Comparison of ENCODE assay signal across 35 cellular contexts in the genomic region with DNA sequence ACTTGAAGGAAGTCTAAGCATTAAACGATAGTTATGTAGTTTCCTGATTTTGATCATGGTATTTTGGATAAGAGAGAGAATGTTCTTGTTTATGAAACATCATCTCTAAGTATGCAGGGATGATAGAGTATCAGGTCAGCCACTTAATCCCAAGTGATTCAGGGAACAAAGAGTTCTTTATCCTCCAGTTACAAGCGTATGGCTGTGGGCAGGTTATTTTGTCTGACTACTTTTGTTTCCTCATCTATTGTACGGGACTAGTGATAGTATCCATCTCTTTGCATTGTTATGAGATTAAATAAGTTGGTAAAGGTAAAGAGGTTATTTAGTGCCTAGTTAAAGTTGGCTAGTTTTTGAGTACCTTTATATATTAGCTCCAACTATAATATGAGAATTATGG.
"Had no signal": no experiment of that assay in that cellular context is flagged by ENCODE, and none has a peak within 500 bp of the region (broad histone marks: within the 10 kb centered on the region; RNA-seq: fewer than 3 reads in every experiment).

No MANE protein-coding gene starts in this region.

- H3K4me1 ChIP-seq: adrenal gland, body of pancreas, breast epithelium had no signal

- H3K4me3 ChIP-seq: adrenal gland, body of pancreas, breast epithelium had no signal

- ATAC-seq: activated CD4-positive, alpha-beta T cell treated with anti-CD3 and anti-CD28 coated beads for 36 hours; activated CD4-positive, CD25-positive, alpha-beta regulatory T cell treated with anti-CD3 and anti-CD28 coated beads, Interleukin-2, amount 50 U/mL, for 24 hours; activated CD8-positive, alpha-beta T cell treated with anti-CD3 and anti-CD28 coated beads for 36 hours; activated naive CD4-positive, alpha-beta T cell treated with anti-CD3 and anti-CD28 coated beads, Interleukin-2, amount 50 U/mL, for 72 hours; activated T-cell treated with anti-CD3 and anti-CD28 coated beads, Interleukin-2, amount 50 U/mL, for 4 hours; activated T-cell treated with anti-CD3 and anti-CD28 coated beads, Interleukin-2, amount 50 U/mL, for 72 hours; activated T-helper 17 cell treated with anti-CD3 and anti-CD28 coated beads, Interleukin-2, amount 50 U/mL, for 72 hours; body of pancreas; WTC11 had no signal

- FAIRE-seq: astrocyte, TTC549 had no signal

- DNase-seq: activated CD4-positive, alpha-beta memory T cell treated with anti-CD3 and anti-CD28 coated beads for 36 hours; activated CD4-positive, alpha-beta T cell treated with anti-CD3 and anti-CD28 coated beads for 1 hour; activated CD4-positive, alpha-beta T cell treated with anti-CD3 and anti-CD28 coated beads for 36 hours; activated CD4-positive, alpha-beta T cell treated with anti-CD3 and anti-CD28 coated beads for 48 hours; activated CD4-positive, alpha-beta T cell treated with anti-CD3 and anti-CD28 coated beads, Interleukin-2, amount 50 U/mL, for 1 hour; activated CD4-positive, alpha-beta T cell treated with anti-CD3 and anti-CD28 coated beads, Interleukin-2, amount 50 U/mL, for 4 hours; activated CD4-positive, CD25-positive, alpha-beta regulatory T cell; activated CD8-positive, alpha-beta memory T cell treated with anti-CD3 and anti-CD28 coated beads, Interleukin-2, amount 50 U/mL, for 4 hours; activated CD8-positive, alpha-beta T cell treated with anti-CD3 and anti-CD28 coated beads for 36 hours; activated effector memory CD4-positive, alpha-beta T cell treated with anti-CD3 and anti-CD28 coated beads, Interleukin-2, amount 50 U/mL, for 16 hours; activated gamma-delta T cell treated with Interleukin-2 at 50 U/mL for 16 hours; activated naive CD4-positive, alpha-beta T cell; activated naive CD4-positive, alpha-beta T cell treated with anti-CD3 and anti-CD28 coated beads for 36 hours; activated naive CD4-positive, alpha-beta T cell treated with anti-CD3 and anti-CD28 coated beads, Interleukin-2, amount 50 U/mL, for 16 hours; activated naive CD8-positive, alpha-beta T cell treated with anti-CD3 and anti-CD28 coated beads for 36 hours; activated T-cell treated with anti-CD3 and anti-CD28 coated beads for 4 hours; activated T-cell treated with anti-CD3 and anti-CD28 coated beads, Interleukin-2, amount 50 U/mL, for 1 hour; activated T-cell treated with anti-CD3 and anti-CD28 coated beads, Interleukin-2, amount 50 U/mL, for 4 hours; activated T-cell treated with anti-CD3 and anti-CD28 coated beads, Interleukin-2, amount 50 U/mL, for 72 hours; adrenal gland; amniotic stem cell; aorta; body of pancreas; brain microvascular endothelial cell; central memory CD4-positive, alpha-beta T cell; T-helper 2 cell; T-helper 9 cell; WERI-Rb-1 had no signal

- H3K27ac ChIP-seq: adrenal gland, body of pancreas, brain microvascular endothelial cell, breast epithelium, WERI-Rb-1 had no signal

- H3K9me3 ChIP-seq: adrenal gland, body of pancreas, breast epithelium had no signal

- H3K27me3 ChIP-seq: adrenal gland, body of pancreas, brain microvascular endothelial cell, breast epithelium had no signal
